1 cellular context compared by ENCODE assay signal in genomic region chr15:85781099-85781498, GRCh38.
A peak's percentile ranks its signal among the peaks of the same experiment; 100 is the strongest.
TF ChIP-seq lines count a peak whose summit lies in the region.

No MANE protein-coding gene starts in this region.

TF ChIP-seq in HepG2, 621 proteins besides CTCF, POLR2A, EP300 and RAD21 (continued from another document):
- TF ChIP-seq ZNF414 (CRISPR knock-in tag; IDR thresholded peaks at IDR 0.05) (no peak), MEIS1 (CRISPR knock-in tag; IDR thresholded peaks at IDR 0.05; ENCODE audit: borderline replicate concordance) (no peak; the same call in 1 of the 2 replicates), HES4 (CRISPR knock-in tag; IDR thresholded peaks at IDR 0.05; ENCODE audit: borderline replicate concordance) (no peak), ZNF512B (CRISPR knock-in tag; IDR thresholded peaks at IDR 0.05; ENCODE audit: borderline replicate concordance) (no peak), ZNF30 (CRISPR knock-in tag; IDR thresholded peaks at IDR 0.05) (no peak), MATR3 (CRISPR knock-in tag; IDR thresholded peaks at IDR 0.05) (no peak), HHEX (CRISPR knock-in tag; IDR thresholded peaks at IDR 0.05) (peak; percentile 13; the same call in 1 of the 2 replicates), MLLT10 (CRISPR knock-in tag; IDR thresholded peaks at IDR 0.05) (no peak), ZNF574 (CRISPR knock-in tag; IDR thresholded peaks at IDR 0.05) (peak; percentile 48; the same call in 1 of the 2 replicates), ZNF629 (CRISPR knock-in tag; conservative IDR thresholded peaks at IDR 0.05) (no peak), NFE2L1 (CRISPR knock-in tag; IDR thresholded peaks at IDR 0.05; ENCODE audit: borderline replicate concordance) (no peak), KDM1A (CRISPR knock-in tag; IDR thresholded peaks at IDR 0.05) (0 out of 2 replicates have a peak, but pooled peaks have one; percentile 9), ZNF468 (CRISPR knock-in tag; IDR thresholded peaks at IDR 0.05) (no peak), SOX5 (CRISPR knock-in tag; IDR thresholded peaks at IDR 0.05; ENCODE audit: borderline replicate concordance) (peak; percentile 73; the same call in 1 of the 2 replicates), IKZF5 (CRISPR knock-in tag; IDR thresholded peaks at IDR 0.05) (0 out of 2 replicates have a peak, but pooled peaks have one; percentile 32), ZNF264 (CRISPR knock-in tag; IDR thresholded peaks at IDR 0.05) (peak; percentile 47; the same call in 1 of the 2 replicates), ZNF331 (CRISPR knock-in tag; IDR thresholded peaks at IDR 0.05) (peak; percentile 58; the same call in 1 of the 2 replicates), HNF1B (CRISPR knock-in tag; IDR thresholded peaks at IDR 0.05) (0 out of 2 replicates have a peak, but pooled peaks have one; percentile 27), XBP1 (CRISPR knock-in tag; IDR thresholded peaks at IDR 0.05) (no peak)
